13 cellular contexts compared by ENCODE assay signal in genomic region chr1:162697140-162697895, GRCh38.
DNase-seq lines count a peak whose midpoint lies in the region; ATAC-seq and TF ChIP-seq lines count a peak whose summit lies in the region.
"Had no signal": no experiment of that assay in that cellular context is flagged by ENCODE, and none has a peak within 500 bp of the region (broad histone marks: within the 10 kb centered on the region; RNA-seq: fewer than 3 reads in every experiment).

No MANE protein-coding gene starts in this region.

- peak overlapping the region; percentile 42 for H3K18ac ChIP-seq in mesendoderm (ENCODE audit: low read length)

- TF ChIP-seq POLR2A in heart left ventricle (IDR thresholded peaks at IDR 0.05) = no peak

- peaks cover 48% of the 10 kb centered on the region for H3K4me1 Mint-ChIP-seq in type B pancreatic cell (ENCODE audit: unreplicated experiment)
- H3K4me1 Mint-ChIP-seq: B cell had no signal

- H3K27ac ChIP-seq in heart left ventricle = peak overlapping the region; percentile 53 to 92 (median 76)
- no peak overlapping the region for H3K27ac ChIP-seq in mesendoderm (ENCODE audit: low read depth, low read length)
- H3K27ac ChIP-seq: neutrophil had no signal

- no peak overlapping the region for H3K23ac ChIP-seq in mesendoderm (ENCODE audit: low read length)

- peaks cover 0 to 60% (median 17%) of the 10 kb centered on the region in 12 donors for H3K4me1 ChIP-seq in heart left ventricle
- peaks cover 83% of the 10 kb centered on the region for H3K4me1 ChIP-seq in adipocyte (ENCODE audit: control insufficient read depth, insufficient read depth, low read length)
- H3K4me1 ChIP-seq in mesendoderm (ENCODE audit: control insufficient read depth, low read depth, low read length) = peaks cover 5% of the 10 kb centered on the region

- intact Hi-C loops in heart left ventricle (cut with DNase I) (loop anchor here in 4 of 10 donors (5.0 to 10.0 kb wide), 3 partner anchors 47 to 65 kb away; partner anchors contain the start of gene DDR2 (in 4 of the 4)), Right ventricle myocardium inferior (cut with DNase I) (no loop called here)

- peak overlapping the region; percentile 75 for H3K4me3 Mint-ChIP-seq in type B pancreatic cell
- H3K4me3 Mint-ChIP-seq: B cell had no signal

- H3K36me3 Mint-ChIP-seq in type B pancreatic cell = peaks cover 4% of the 10 kb centered on the region

- H3K27ac Mint-ChIP-seq in type B pancreatic cell = peak overlapping the region; percentile 77
- H3K27ac Mint-ChIP-seq: B cell had no signal

- H3K4me2 ChIP-seq in mesendoderm (ENCODE audit: low read length) = no peak overlapping the region

- H2AK5ac ChIP-seq in mesendoderm (ENCODE audit: low read length) = no peak overlapping the region

- H4K8ac ChIP-seq in mesendoderm (ENCODE audit: low read depth, low read length) = no peak overlapping the region

- H3K56ac ChIP-seq in mesendoderm (ENCODE audit: low read length) = no peak overlapping the region

- H3K4ac ChIP-seq in mesendoderm (ENCODE audit: low read depth, low read length) = no peak overlapping the region

- H3K27me3 ChIP-seq in heart left ventricle (no peaks in the 10 kb centered on the region), adipocyte (replicated peaks; ENCODE audit: control insufficient read depth, insufficient read depth, low read length) (no peaks in the 10 kb centered on the region), mesendoderm (ENCODE audit: insufficient read depth, low read length, poor library complexity) (no peaks in the 10 kb centered on the region)
- H3K27me3 ChIP-seq: tibial artery had no signal

- no peak overlapping the region for H2BK15ac ChIP-seq in mesendoderm (replicated peaks; ENCODE audit: low read depth)

- H3K9me3 ChIP-seq in heart left ventricle (no peaks in the 10 kb centered on the region), adipocyte (ENCODE audit: control insufficient read depth, low read length) (no peaks in the 10 kb centered on the region)
- H3K9me3 ChIP-seq: neutrophil, tibial artery had no signal

- no peaks in the 10 kb centered on the region for H3K79me2 ChIP-seq in mesendoderm (ENCODE audit: control insufficient read depth, insufficient read depth, low read length)

- H4K5ac ChIP-seq in mesendoderm (ENCODE audit: low read length) = no peak overlapping the region

- H3K36me3 ChIP-seq in heart left ventricle (no peaks in the 10 kb centered on the region), adipocyte (ENCODE audit: control insufficient read depth, insufficient read depth, low read length, severe bottlenecking) (peaks cover 12% of the 10 kb centered on the region), mesendoderm (ENCODE audit: control insufficient read depth, insufficient read depth, low read length) (no peaks in the 10 kb centered on the region)
- H3K36me3 ChIP-seq: neutrophil had no signal

- DNase-seq in heart left ventricle (no peak), Right ventricle myocardium inferior (ENCODE audit: missing footprints) (no peak), adipocyte (ENCODE audit: low read depth) (peak; percentile 66), mesendoderm (no peak), type B pancreatic cell (ENCODE audit: extremely low spot score, unreplicated experiment) (no peak), SW 1271 (lab: John Stamatoyannopoulos, UW) (no peak), activated gamma-delta T cell treated with Interleukin-2 at 50 U/mL for 16 hours (no peak)
- DNase-seq: NCI-H1417 treated with DMSO at 0.1 percent for 48 hours had no signal

- H3K4me3 ChIP-seq in heart left ventricle (no peak overlapping the region), adipocyte (ENCODE audit: low read length) (peak overlapping the region; percentile 53), mesendoderm (ENCODE audit: low read length) (no peak overlapping the region)
- H3K4me3 ChIP-seq: tibial artery had no signal

- TF ChIP-seq CTCF in heart left ventricle (IDR thresholded peaks at IDR 0.05) (no peak), type B pancreatic cell (conservative IDR thresholded peaks at IDR 0.05) (no peak)

- no peak for ATAC-seq in heart left ventricle
- no peak for ATAC-seq in Right ventricle myocardium inferior
- no peak for ATAC-seq in HG03460 (IDR thresholded peaks at IDR 0.05; ENCODE audit: unreplicated experiment)
- ATAC-seq: activated CD4-positive, CD25-positive, alpha-beta regulatory T cell treated with anti-CD3 and anti-CD28 coated beads, Interleukin-2, amount 50 U/mL, for 24 hours had no signal

- H3K9ac ChIP-seq in adipocyte (ENCODE audit: low read length) (peak overlapping the region; percentile 80), mesendoderm (ENCODE audit: low read length) (no peak overlapping the region)

- H2BK5ac ChIP-seq in mesendoderm (ENCODE audit: low read length) = no peak overlapping the region

- no peaks in the 10 kb centered on the region for H3K9me3 Mint-ChIP-seq in type B pancreatic cell

- H3K27me3 Mint-ChIP-seq in type B pancreatic cell = no peaks in the 10 kb centered on the region

- WGBS in heart left ventricle, 4 donors = 73 to 78% (median 76%) methylated on average over 6 of the region's 6 CpGs
- no CpG with 5 or more reads among the region's 6 CpGs for WGBS in mesendoderm (ENCODE audit: extremely low coverage, insufficient coverage, low lambda C conversion rate)

- H3K79me1 ChIP-seq in mesendoderm (ENCODE audit: low read length) = no peaks in the 10 kb centered on the region

- no peak overlapping the region for H2BK120ac ChIP-seq in mesendoderm (ENCODE audit: low read depth, low read length)
